Comparison of ENCODE assay signal across 8 cellular contexts in genomic region chr20:35954200-35954906, GRCh38. TPM values are rescaled to one million over a fixed set of nuclear protein-coding genes. Genes with fewer than 3 reads are reported as not detected.
DNase-seq lines count a peak whose midpoint lies in the region; ATAC-seq and TF ChIP-seq lines count a peak whose summit lies in the region.

Gene SCAND1, minus strand, starts transcription at chr20:35954502. Its CDS starts 218 bp downstream, at chr20:35954284.

- H3K9me3 ChIP-seq in CD8-positive, alpha-beta T cell (ENCODE audit: low read length) = no peaks in the 10 kb centered on the region
- H3K9me3 ChIP-seq in right lobe of liver = no peaks in the 10 kb centered on the region

- CTCF ChIA-PET in CD8-positive, alpha-beta T cell (lab: Charles Lee) = interaction anchor here (0.7 to 2.3 kb wide), 22 partner anchors 8 to 1842 kb away, joined by 3 to 14 read pairs (median 3); partner anchors contain the start of genes AAR2, CNBD2, EIF2S2 and PHF20
- CTCF ChIA-PET in activated CD4-positive, alpha-beta memory T cell treated with anti-CD3 and anti-CD28 coated beads for 36 hours (lab: Charles Lee) = interaction anchor here (0.6 to 3.1 kb wide), 48 partner anchors 8 to 996 kb away, joined by 3 to 23 read pairs (median 5); partner anchors contain the start of genes AAR2, CEP250, CNBD2 and CPNE1

- peak within 1 kb of the TSS; percentile 99 for H3K27ac Mint-ChIP-seq in CD8-positive, alpha-beta T cell
- peak within 1 kb of the TSS; percentile 99 for H3K27ac Mint-ChIP-seq in activated CD4-positive, alpha-beta memory T cell treated with anti-CD3 and anti-CD28 coated beads for 36 hours

- peaks cover 23% of the 10 kb centered on the region for H3K4me1 ChIP-seq in CD8-positive, alpha-beta T cell (ENCODE audit: insufficient read depth, low read length)
- peaks cover 0 to 21% (median 2%) of the 10 kb centered on the region in 4 donors for H3K4me1 ChIP-seq in right lobe of liver

- peak; percentile 97 for TF ChIP-seq CTCF in CD8-positive, alpha-beta T cell (IDR thresholded peaks at IDR 0.05)
- peak; percentile 88 to 100 (median 99) for TF ChIP-seq CTCF in dorsolateral prefrontal cortex (IDR thresholded peaks at IDR 0.05 in 54 of 56, conservative IDR thresholded peaks at IDR 0.05 in 2 of 56; ENCODE audit: low read depth in 1 of 56, partially characterized antibody in 56 of 56)
- peak; percentile 90 to 99 (median 99) for TF ChIP-seq CTCF in right lobe of liver (IDR thresholded peaks at IDR 0.05)

- 0% methylated on average over 6 of the region's 76 CpGs for WGBS in right lobe of liver (ENCODE audit: insufficient coverage, low coverage, low lambda C conversion rate, missing lambda C conversion rate)

- DNase-seq in CD8-positive, alpha-beta T cell = peak; percentile 93 to 99 (median 95)
- peak; percentile 100 for DNase-seq in HK-2 (ENCODE audit: unreplicated experiment)
- peak; percentile 89 for DNase-seq in NCI-H82 treated with DMSO at 0.1 percent for 48 hours (lab: John Stamatoyannopoulos, UW; ENCODE audit: unreplicated experiment)
- DNase-seq in activated CD4-positive, alpha-beta memory T cell treated with anti-CD3 and anti-CD28 coated beads for 36 hours = peak; percentile 98
- peak; percentile 87 to 97 (median 95) for DNase-seq in dorsolateral prefrontal cortex
- DNase-seq in right lobe of liver = peak; percentile 96 to 98 (median 97)
- DNase-seq in stimulated activated CD4-positive, alpha-beta T cell treated with anti-CD3 and anti-CD28 coated beads, Interleukin-4, amount 100 ng/mL, for 4 hours = peak; percentile 94 to 96

- peak within 1 kb of the TSS; percentile 99 for H3K27ac ChIP-seq in CD8-positive, alpha-beta T cell (ENCODE audit: low read depth, low read length)
- H3K27ac ChIP-seq in dorsolateral prefrontal cortex (peak within 1 kb of the TSS; percentile 84 to 100 (median 96)), right lobe of liver (peak within 1 kb of the TSS; percentile 97 to 99 (median 99))

- POLR2A ChIA-PET in CD8-positive, alpha-beta T cell (lab: Charles Lee) = interaction anchor here (0.8 to 3.0 kb wide), 32 partner anchors 11 to 1961 kb away, joined by 3 to 65 read pairs (median 5); partner anchors contain the start of genes AAR2, CEP250, CPNE1 and EDEM2
- POLR2A ChIA-PET in activated CD4-positive, alpha-beta memory T cell treated with anti-CD3 and anti-CD28 coated beads for 36 hours (lab: Charles Lee) = interaction anchor here (0.5 to 3.1 kb wide), 34 partner anchors 10 to 861 kb away, joined by 3 to 55 read pairs (median 4); partner anchors contain the start of genes AAR2, CPNE1, DSN1 and ERGIC3

- peak; percentile 84 for ATAC-seq in CD8-positive, alpha-beta T cell
- peak; percentile 88 for ATAC-seq in GM19452 (IDR thresholded peaks at IDR 0.05; ENCODE audit: unreplicated experiment)
- ATAC-seq in right lobe of liver = peak; percentile 91 to 97 (median 94)

- peak within 1 kb of the TSS; percentile 99 for H3K4me3 Mint-ChIP-seq in CD8-positive, alpha-beta T cell
- H3K4me3 Mint-ChIP-seq in activated CD4-positive, alpha-beta memory T cell treated with anti-CD3 and anti-CD28 coated beads for 36 hours = peak within 1 kb of the TSS; percentile 100

- peak within 1 kb of the TSS; percentile 95 for H3K4me3 ChIP-seq in CD8-positive, alpha-beta T cell (ENCODE audit: low read depth, low read length)
- H3K4me3 ChIP-seq in dorsolateral prefrontal cortex = peak within 1 kb of the TSS; percentile 69 to 100 (median 95)
- peak within 1 kb of the TSS; percentile 96 to 99 (median 97) for H3K4me3 ChIP-seq in right lobe of liver

- H3K27me3 Mint-ChIP-seq in CD8-positive, alpha-beta T cell (ENCODE audit: low read depth) = no peaks in the 10 kb centered on the region
- no peaks in the 10 kb centered on the region for H3K27me3 Mint-ChIP-seq in activated CD4-positive, alpha-beta memory T cell treated with anti-CD3 and anti-CD28 coated beads for 36 hours

- no peaks in the 10 kb centered on the region for H3K27me3 ChIP-seq in CD8-positive, alpha-beta T cell (ENCODE audit: insufficient read depth, low read length)
- H3K27me3 ChIP-seq in dorsolateral prefrontal cortex (no peaks in the 10 kb centered on the region), right lobe of liver (no peaks in the 10 kb centered on the region)

- peak; percentile 89 for TF ChIP-seq POLR2A in right lobe of liver (IDR thresholded peaks at IDR 0.05)

- H3K4me1 Mint-ChIP-seq in CD8-positive, alpha-beta T cell (ENCODE audit: low read depth) = peaks cover 25% of the 10 kb centered on the region
- peaks cover 14% of the 10 kb centered on the region for H3K4me1 Mint-ChIP-seq in activated CD4-positive, alpha-beta memory T cell treated with anti-CD3 and anti-CD28 coated beads for 36 hours (ENCODE audit: low read depth)

- H3K36me3 ChIP-seq in CD8-positive, alpha-beta T cell (ENCODE audit: insufficient read depth, low read length) = no peaks in the 10 kb centered on the region
- H3K36me3 ChIP-seq in right lobe of liver = no peaks in the 10 kb centered on the region

- intact Hi-C loops in CD8-positive, alpha-beta T cell (cut with DNase I, micrococcal nuclease) = loop anchor here (1.0 to 10.0 kb wide), 18 partner anchors 38 to 1590 kb away; partner anchors contain the start of genes CEP250 (in 2 of the 2), CPNE1 (in 1 of the 2), DYNLRB1 (in 1 of the 2) and ITCH (in 1 of the 2)
- intact Hi-C loops in activated CD4-positive, alpha-beta memory T cell treated with anti-CD3 and anti-CD28 coated beads for 36 hours (cut with micrococcal nuclease) = loop anchor here (1.0 to 5.0 kb wide), 4 partner anchors 212 to 352 kb away; partner anchors contain the start of genes CPNE1, RBM12 and RBM39
- intact Hi-C loops in dorsolateral prefrontal cortex (cut with DNase I) = loop anchor here (2.0 to 10.0 kb wide), 4 partner anchors 98 to 650 kb away; partner anchors contain the start of genes RBM39 (in 2 of the 2), CPNE1 (in 1 of the 2), RAB5IF (in 1 of the 2) and RBM12 (in 1 of the 2)
- intact Hi-C loops in right lobe of liver (cut with DNase I) = no loop called here

- H3K9me3 Mint-ChIP-seq in CD8-positive, alpha-beta T cell = no peaks in the 10 kb centered on the region
- peaks cover 5% of the 10 kb centered on the region for H3K9me3 Mint-ChIP-seq in activated CD4-positive, alpha-beta memory T cell treated with anti-CD3 and anti-CD28 coated beads for 36 hours

- H3K36me3 Mint-ChIP-seq in CD8-positive, alpha-beta T cell = peaks cover 5% of the 10 kb centered on the region
- H3K36me3 Mint-ChIP-seq in activated CD4-positive, alpha-beta memory T cell treated with anti-CD3 and anti-CD28 coated beads for 36 hours = peaks cover 4% of the 10 kb centered on the region

RNA-seq across cellular contexts. Expression of gene SCAND1, which starts in this region (rescaled TPM):
- total RNA-seq in CD8-positive, alpha-beta T cell = 100 to 1,000 TPM in 1 of 2 experiments, 10 to 100 TPM in 1; 94.8 to 100 TPM
- 10 to 100 TPM; 45.4 to 51.3 TPM for total RNA-seq in activated CD4-positive, alpha-beta memory T cell treated with anti-CD3 and anti-CD28 coated beads for 36 hours
- total RNA-seq in dorsolateral prefrontal cortex (10 to 100 TPM; 20.1 to 63.9 (median 44.4) TPM), right lobe of liver (100 to 1,000 TPM in 2 of 6 experiments, 10 to 100 TPM in 4; 35.5 to 106 (median 43.8) TPM)

Comparison
In these comparisons a context has a peak if more than half of its experiments do, and no peak if none do; other contexts are left out.
1. Peak in every context shown above with its lines: DNase-seq, ATAC-seq, H3K4me3 ChIP-seq and H3K27ac ChIP-seq.
2. intact Hi-C loops: an anchor here in CD8-positive, alpha-beta T cell (1.0 to 10.0 kb wide), activated CD4-positive, alpha-beta memory T cell treated with anti-CD3 and anti-CD28 coated beads for 36 hours (1.0 to 5.0 kb wide) and dorsolateral prefrontal cortex (2.0 to 10.0 kb wide); none called in right lobe of liver.